25 cellular contexts compared by ENCODE assay signal in genomic region chr10:85864173-85864549, GRCh38.
DNase-seq lines count a peak whose midpoint lies in the region; ATAC-seq and TF ChIP-seq lines count a peak whose summit lies in the region.
"Had no signal": no experiment of that assay in that cellular context is flagged by ENCODE, and none has a peak within 500 bp of the region (broad histone marks: within the 10 kb centered on the region; RNA-seq: fewer than 3 reads in every experiment).

No MANE protein-coding gene starts in this region.

- no peak overlapping the region for H2BK20ac ChIP-seq in IMR-90 (ENCODE audit: low read depth, low read length)

- H3K9ac ChIP-seq in IMR-90 (ENCODE audit: low read depth, low read length), result no peak overlapping the region
- H3K9ac ChIP-seq in neural progenitor cell, result no peak overlapping the region
- H3K9ac ChIP-seq: BLaER1 had no signal

- no peak for ATAC-seq in IMR-90 (ENCODE audit: low read depth)
- peak; percentile 30 to 88 for ATAC-seq in left cardiac atrium
- no peak for ATAC-seq in activated T-helper 17 cell treated with anti-CD3 and anti-CD28 coated beads, Interleukin-2, amount 50 U/mL, for 72 hours (replicated peaks)
- no peak for ATAC-seq in HG03432 (IDR thresholded peaks at IDR 0.05; ENCODE audit: unreplicated experiment)
- ATAC-seq: activated CD4-positive, alpha-beta T cell treated with anti-CD3 and anti-CD28 coated beads for 36 hours; SK-N-SH treated with all-trans-retinoic acid at 6 μM for 48 hours had no signal

- POLR2A ChIA-PET in IMR-90 (lab: Charles Lee; ENCODE audit: unreplicated experiment), result no interaction called here

- H2BK15ac ChIP-seq in IMR-90 (ENCODE audit: low read depth, low read length), result no peak overlapping the region

- CTCF ChIA-PET in IMR-90 (lab: Yijun Ruan, JAX), result no interaction called here

- peaks cover 42% of the 10 kb centered on the region for H3K9me3 ChIP-seq in IMR-90 (ENCODE audit: control insufficient read depth, insufficient read depth, low read length)
- no peaks in the 10 kb centered on the region for H3K9me3 ChIP-seq in neural progenitor cell (ENCODE audit: low read depth)
- H3K9me3 ChIP-seq: BLaER1, uterus had no signal

- no peak overlapping the region for H4K91ac ChIP-seq in IMR-90 (ENCODE audit: insufficient read depth, low read depth, low read length)

- H2AFZ ChIP-seq in IMR-90 (replicated peaks; ENCODE audit: low read length, poor library complexity) (peak overlapping the region; percentile 5), neural progenitor cell (replicated peaks) (no peak overlapping the region)

- H4K8ac ChIP-seq in IMR-90 (ENCODE audit: low read depth in 2 of 2, low read length in 2 of 2), result no peak overlapping the region

- no peak overlapping the region for H3K4me3 Mint-ChIP-seq in neural progenitor cell
- H3K4me3 Mint-ChIP-seq in activated T-helper 17 cell treated with anti-CD3 and anti-CD28 coated beads, Interleukin-2, amount 50 U/mL, for 72 hours, result no peak overlapping the region
- H3K4me3 Mint-ChIP-seq: activated CD4-positive, alpha-beta T cell treated with anti-CD3 and anti-CD28 coated beads for 36 hours; activated naive CD8-positive, alpha-beta T cell treated with anti-CD3 and anti-CD28 coated beads for 36 hours; neural crest cell had no signal

- H3K4me2 ChIP-seq in IMR-90 (ENCODE audit: low read depth, low read length), result no peak overlapping the region
- H3K4me2 ChIP-seq in neural progenitor cell, result no peak overlapping the region
- H3K4me2 ChIP-seq: BLaER1 had no signal

- H3K9me3 Mint-ChIP-seq in neural progenitor cell, result no peaks in the 10 kb centered on the region
- H3K9me3 Mint-ChIP-seq in activated T-helper 17 cell treated with anti-CD3 and anti-CD28 coated beads, Interleukin-2, amount 50 U/mL, for 72 hours, result no peaks in the 10 kb centered on the region
- H3K9me3 Mint-ChIP-seq: activated naive CD8-positive, alpha-beta T cell treated with anti-CD3 and anti-CD28 coated beads for 36 hours had no signal

- H3K36me3 ChIP-seq in IMR-90 (ENCODE audit: control insufficient read depth, insufficient read depth, low read length) (no peaks in the 10 kb centered on the region), neural progenitor cell (no peaks in the 10 kb centered on the region)
- H3K36me3 ChIP-seq: BLaER1, uterus had no signal

- DNase-seq in IMR-90, result no peak
- DNase-seq in NCI-H69 (lab: John Stamatoyannopoulos, UW), result peak; percentile 26
- no peak for DNase-seq in left cardiac atrium
- no peak for DNase-seq in neural progenitor cell (ENCODE audit: low spot score)
- DNase-seq in NCI-H1092 (lab: John Stamatoyannopoulos, UW), result no peak
- DNase-seq in GOT3 (lab: John Stamatoyannopoulos, UW), result no peak
- DNase-seq: activated CD4-positive, alpha-beta T cell treated with anti-CD3 and anti-CD28 coated beads for 36 hours; activated effector memory CD4-positive, alpha-beta T cell treated with anti-CD3 and anti-CD28 coated beads, Interleukin-2, amount 50 U/mL, for 16 hours; activated naive CD8-positive, alpha-beta T cell treated with anti-CD3 and anti-CD28 coated beads for 36 hours; activated T-cell treated with anti-CD3 and anti-CD28 coated beads for 4 hours; central memory CD4-positive, alpha-beta T cell; dermis blood vessel endothelial cell; NCI-H1048; NCI-H187 treated with DMSO at 0.1 percent for 48 hours; NCI-H774; posterior cingulate gyrus; stimulated activated naive CD4-positive, alpha-beta T cell treated with Interleukin-2 at 50 U/mL for 16 hours; uterus had no signal

- H3K79me2 ChIP-seq in neural progenitor cell (ENCODE audit: low read depth), result no peaks in the 10 kb centered on the region

- H3F3A ChIP-seq in neural progenitor cell (ENCODE audit: low read depth), result no peaks in the 10 kb centered on the region

- no peak overlapping the region for H2BK5ac ChIP-seq in IMR-90 (ENCODE audit: low read depth, low read length, poor library complexity, severe bottlenecking)

- no peak for TF ChIP-seq POLR2A in IMR-90 (IDR thresholded peaks at IDR 0.05; ENCODE audit: low read depth, low read length)

- dilution Hi-C loops in IMR-90 (cut with HindIII; ENCODE audit: low sequenced_read_pairs, unreplicated experiment), result no loop called here

- intact Hi-C loops in IMR-90 (cut with micrococcal nuclease), result no loop called here
- intact Hi-C loops in left cardiac atrium (cut with DNase I), result no loop called here

- no peak overlapping the region for H3K23ac ChIP-seq in IMR-90 (ENCODE audit: low read depth, low read length)

- H3K56ac ChIP-seq in IMR-90 (ENCODE audit: extremely low read depth, insufficient read depth, low read length), result no peak overlapping the region

- H3K27ac ChIP-seq in IMR-90 (ENCODE audit: insufficient read depth, low read length) (no peak overlapping the region), neural progenitor cell (no peak overlapping the region)
- H3K27ac ChIP-seq: BLaER1, HL-60, uterus had no signal

- no peak overlapping the region for H3K18ac ChIP-seq in IMR-90 (ENCODE audit: low read depth, low read length)

- peak overlapping the region; percentile 91 for H3K27ac Mint-ChIP-seq in neural progenitor cell
- H3K27ac Mint-ChIP-seq in activated T-helper 17 cell treated with anti-CD3 and anti-CD28 coated beads, Interleukin-2, amount 50 U/mL, for 72 hours, result no peak overlapping the region
- H3K27ac Mint-ChIP-seq: activated CD4-positive, alpha-beta T cell treated with anti-CD3 and anti-CD28 coated beads for 36 hours; activated naive CD8-positive, alpha-beta T cell treated with anti-CD3 and anti-CD28 coated beads for 36 hours had no signal

- TF ChIP-seq CTCF in IMR-90 (conservative IDR thresholded peaks at IDR 0.05; ENCODE audit: low read depth, low read length) (no peak), neural progenitor cell (IDR thresholded peaks at IDR 0.05) (no peak)

- in situ Hi-C loops in IMR-90 (cut with MboI; ENCODE audit: low sequenced_read_pairs), result no loop called here

- no TSS peak for BruUV-seq in IMR-90 (replicated peaks; lab: Mats Ljungman, UMichigan)

- no peak overlapping the region for H2AK5ac ChIP-seq in IMR-90 (ENCODE audit: low read depth, low read length)

- H2AK9ac ChIP-seq in IMR-90 (replicated peaks; ENCODE audit: low read depth, low read length, poor library complexity), result no peak overlapping the region

- 11% methylated on average over 1 of the region's 5 CpGs; no CpG with 5 or more reads in 1 of the 2 experiments for WGBS in IMR-90 (ENCODE audit: extremely low coverage in 2 of 2, insufficient read length in 1 of 2), 2 experiments

- H3K4me1 ChIP-seq in IMR-90 (ENCODE audit: control insufficient read depth, insufficient read depth, low read length) (no peaks in the 10 kb centered on the region), neural progenitor cell (peaks cover 5% of the 10 kb centered on the region)
- H3K4me1 ChIP-seq: BLaER1, uterus had no signal

- H3K27me3 Mint-ChIP-seq in neural progenitor cell (ENCODE audit: insufficient read depth, low read depth), result peaks cover 2% of the 10 kb centered on the region
- peaks cover 20% of the 10 kb centered on the region for H3K27me3 Mint-ChIP-seq in activated T-helper 17 cell treated with anti-CD3 and anti-CD28 coated beads, Interleukin-2, amount 50 U/mL, for 72 hours

- TF ChIP-seq RAD21 in IMR-90 (IDR thresholded peaks at IDR 0.05; ENCODE audit: low read length), result no peak

- no peaks in the 10 kb centered on the region for H3K36me3 Mint-ChIP-seq in neural progenitor cell
- H3K36me3 Mint-ChIP-seq in activated T-helper 17 cell treated with anti-CD3 and anti-CD28 coated beads, Interleukin-2, amount 50 U/mL, for 72 hours (ENCODE audit: low read depth), result no peaks in the 10 kb centered on the region
- H3K36me3 Mint-ChIP-seq: activated naive CD8-positive, alpha-beta T cell treated with anti-CD3 and anti-CD28 coated beads for 36 hours had no signal

- no peaks in the 10 kb centered on the region for H3K27me3 ChIP-seq in IMR-90 (ENCODE audit: control insufficient read depth, insufficient read depth, low read length)
- no peaks in the 10 kb centered on the region for H3K27me3 ChIP-seq in neural progenitor cell
- H3K27me3 ChIP-seq: BLaER1, uterus had no signal

- H3K79me1 ChIP-seq in IMR-90 (ENCODE audit: low read depth in 1 of 2, low read length in 2 of 2), result no peaks in the 10 kb centered on the region

- H3K4ac ChIP-seq in IMR-90 (ENCODE audit: low read depth, low read length), result no peak overlapping the region

- H3K4me3 ChIP-seq in IMR-90 (ENCODE audit: insufficient read depth, low read depth, low read length) (no peak overlapping the region), neural progenitor cell (no peak overlapping the region)
- H3K4me3 ChIP-seq: BLaER1, lung, uterus had no signal

- peaks cover 27% of the 10 kb centered on the region for H3K4me1 Mint-ChIP-seq in neural progenitor cell
- H3K4me1 Mint-ChIP-seq in activated T-helper 17 cell treated with anti-CD3 and anti-CD28 coated beads, Interleukin-2, amount 50 U/mL, for 72 hours, result no peaks in the 10 kb centered on the region
- H3K4me1 Mint-ChIP-seq: activated CD4-positive, alpha-beta T cell treated with anti-CD3 and anti-CD28 coated beads for 36 hours; activated naive CD8-positive, alpha-beta T cell treated with anti-CD3 and anti-CD28 coated beads for 36 hours had no signal

- H3K9me1 ChIP-seq in IMR-90 (ENCODE audit: insufficient read depth, low read length), result no peaks in the 10 kb centered on the region

- no peaks in the 10 kb centered on the region for H4K20me1 ChIP-seq in IMR-90 (ENCODE audit: insufficient read depth, low read length)
- no peaks in the 10 kb centered on the region for H4K20me1 ChIP-seq in neural progenitor cell (ENCODE audit: low read depth)
- H4K20me1 ChIP-seq: BLaER1 had no signal

- H3K14ac ChIP-seq in IMR-90 (replicated peaks; ENCODE audit: low read depth, low read length), result no peak overlapping the region

- H4K5ac ChIP-seq in IMR-90 (ENCODE audit: low read depth, low read length), result no peak overlapping the region

- H2BK120ac ChIP-seq in IMR-90 (ENCODE audit: low read depth, low read length), result no peak overlapping the region

TF ChIP-seq in IMR-90, 13 proteins besides CTCF, POLR2A, EP300 and RAD21 (continues in another document):
- TF ChIP-seq, protein P1, sequence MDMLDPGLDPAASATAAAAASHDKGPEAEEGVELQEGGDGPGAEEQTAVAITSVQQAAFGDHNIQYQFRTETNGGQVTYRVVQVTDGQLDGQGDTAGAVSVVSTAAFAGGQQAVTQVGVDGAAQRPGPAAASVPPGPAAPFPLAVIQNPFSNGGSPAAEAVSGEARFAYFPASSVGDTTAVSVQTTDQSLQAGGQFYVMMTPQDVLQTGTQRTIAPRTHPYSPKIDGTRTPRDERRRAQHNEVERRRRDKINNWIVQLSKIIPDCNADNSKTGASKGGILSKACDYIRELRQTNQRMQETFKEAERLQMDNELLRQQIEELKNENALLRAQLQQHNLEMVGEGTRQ (IDR thresholded peaks at IDR 0.05; ENCODE audit: low read depth, low read length), result no peak
- no peak for TF ChIP-seq NFE2L2 (IDR thresholded peaks at IDR 0.05; ENCODE audit: low read depth, low read length)

Comparison
In these comparisons a context has a peak if more than half of its experiments do, and no peak if none do; other contexts are left out.
1. ATAC-seq: peak in left cardiac atrium (2 of 2); none in IMR-90 (single experiment), activated T-helper 17 cell treated with anti-CD3 and anti-CD28 coated beads, Interleukin-2, amount 50 U/mL, for 72 hours (single experiment) and HG03432 (single experiment).